ENCODE assay signal across 8 cellular contexts in genomic region chr19:11089254-11090013, GRCh38.
DNase-seq lines count a peak whose midpoint lies in the region; ATAC-seq lines count a peak whose summit lies in the region.

Gene LDLR (plus strand): TSS chr19:11089463. CDS start chr19:11089549, 86 bp downstream.

- H3K9me3 Mint-ChIP-seq in dendritic cell treated with granulocyte-macrophage colony-stimulating factor and Interleukin-4, amounts not matched to agents 40 ng/mL and 50 ng/mL, for 4 days = no peaks in the 10 kb centered on the region

- DNase-seq in COR-L47 (lab: John Stamatoyannopoulos, UW) = peak; percentile 79
- peak; percentile 87 for DNase-seq in NCI-H774 (lab: John Stamatoyannopoulos, UW)
- peak; percentile 70 for DNase-seq in activated CD4-positive, alpha-beta T cell treated with anti-CD3 and anti-CD28 coated beads, Interleukin-2, amount 50 U/mL, for 4 hours
- peak; percentile 96 for DNase-seq in left kidney (ENCODE audit: low read depth, low spot score)
- DNase-seq in stimulated activated CD4-positive, alpha-beta T cell treated with anti-CD3 and anti-CD28 coated beads, Interleukin-1b, Interleukin-23, amount 100 ng/mL, for 4 hours (ENCODE audit: low read depth in 2 of 2) = peak; percentile 48 to 68

- H3K4me3 Mint-ChIP-seq in dendritic cell treated with granulocyte-macrophage colony-stimulating factor and Interleukin-4, amounts not matched to agents 40 ng/mL and 50 ng/mL, for 4 days = peak within 1 kb of the TSS; percentile 96

- H3K27me3 Mint-ChIP-seq in dendritic cell treated with granulocyte-macrophage colony-stimulating factor and Interleukin-4, amounts not matched to agents 40 ng/mL and 50 ng/mL, for 4 days = peaks cover 6% of the 10 kb centered on the region

- H3K4me1 Mint-ChIP-seq in dendritic cell treated with granulocyte-macrophage colony-stimulating factor and Interleukin-4, amounts not matched to agents 40 ng/mL and 50 ng/mL, for 4 days (ENCODE audit: low read depth) = peaks cover 26% of the 10 kb centered on the region

- intact Hi-C loops in dendritic cell treated with granulocyte-macrophage colony-stimulating factor and Interleukin-4, amounts not matched to agents 40 ng/mL and 50 ng/mL, for 4 days (cut with micrococcal nuclease) = no loop called here

- H3K27ac Mint-ChIP-seq in dendritic cell treated with granulocyte-macrophage colony-stimulating factor and Interleukin-4, amounts not matched to agents 40 ng/mL and 50 ng/mL, for 4 days = peak within 1 kb of the TSS; percentile 98

- ATAC-seq in HG03439 (IDR thresholded peaks at IDR 0.05; ENCODE audit: unreplicated experiment) (peak; percentile 20), HG03571 (IDR thresholded peaks at IDR 0.05; ENCODE audit: unreplicated experiment) (no peak)

- H3K36me3 Mint-ChIP-seq in dendritic cell treated with granulocyte-macrophage colony-stimulating factor and Interleukin-4, amounts not matched to agents 40 ng/mL and 50 ng/mL, for 4 days (ENCODE audit: low read depth) = peaks cover 38% of the 10 kb centered on the region
